In genomic region chr17:36994438-36994837, GRCh38 we compare ENCODE assay signal across 21 cellular contexts. TPM values are rescaled to one million over a fixed set of nuclear protein-coding genes. Genes with fewer than 3 reads are reported as not detected.
DNase-seq lines count a peak whose midpoint lies in the region; ATAC-seq lines count a peak whose summit lies in the region.
"Had no signal": no experiment of that assay in that cellular context is flagged by ENCODE, and none has a peak within 500 bp of the region (broad histone marks: within the 10 kb centered on the region; RNA-seq: fewer than 3 reads in every experiment).

No MANE protein-coding gene starts in this region.

- H3K27me3 ChIP-seq in SJSA1 (replicated peaks) (no peaks in the 10 kb centered on the region), trophoblast cell (ENCODE audit: insufficient read depth, low read length) (no peaks in the 10 kb centered on the region)
- H3K27me3 ChIP-seq: thyroid gland had no signal

- H3K36me3 ChIP-seq in SJSA1 (peaks cover 76% of the 10 kb centered on the region), trophoblast cell (ENCODE audit: control insufficient read depth in 1 of 2, insufficient read depth in 2 of 2, low read length in 2 of 2) (peaks cover 11 to 14% of the 10 kb centered on the region in 2 experiments)

- no peak overlapping the region for H3K9ac ChIP-seq in trophoblast cell (ENCODE audit: low read length)

- POLR2A ChIA-PET in naive thymus-derived CD8-positive, alpha-beta T cell (lab: Charles Lee) = no interaction called here

- peaks cover 33 to 90% (median 59%) of the 10 kb centered on the region in 3 donors for H3K36me3 Mint-ChIP-seq in naive thymus-derived CD8-positive, alpha-beta T cell

- no peak overlapping the region for H3K4ac ChIP-seq in trophoblast cell (ENCODE audit: low read depth, low read length)

- H3K4me3 ChIP-seq in SJSA1 (no peak overlapping the region), trophoblast cell (ENCODE audit: low read depth, low read length) (no peak overlapping the region)
- H3K4me3 ChIP-seq: thyroid gland had no signal

- no peak overlapping the region for H2BK120ac ChIP-seq in trophoblast cell (ENCODE audit: insufficient read depth, low read length, poor library complexity)

- H3K79me1 ChIP-seq in trophoblast cell (ENCODE audit: low read length) = no peaks in the 10 kb centered on the region

- H3K4me1 Mint-ChIP-seq in naive thymus-derived CD8-positive, alpha-beta T cell = peaks cover 0 to 11% (median 5%) of the 10 kb centered on the region in 4 donors

- H2BK12ac ChIP-seq in trophoblast cell (ENCODE audit: low read length) = no peak overlapping the region

- H2AFZ ChIP-seq in trophoblast cell (ENCODE audit: insufficient read depth, low read length, poor library complexity) = no peak overlapping the region

- no peak overlapping the region for H3K23ac ChIP-seq in trophoblast cell (ENCODE audit: low read length)

- H3K27ac Mint-ChIP-seq in naive thymus-derived CD8-positive, alpha-beta T cell = no peak overlapping the region
- H3K27ac Mint-ChIP-seq: activated naive CD4-positive, alpha-beta T cell treated with anti-CD3 and anti-CD28 coated beads, Interleukin-2, amount 50 U/mL, for 72 hours; brain; dendritic cell treated with granulocyte-macrophage colony-stimulating factor and Interleukin-4, amounts not matched to agents 40 ng/mL and 50 ng/mL, for 4 days; mesothelial cell of epicardium had no signal

- no peak overlapping the region for H4K91ac ChIP-seq in trophoblast cell (ENCODE audit: low read depth, low read length)

- H3K4me3 Mint-ChIP-seq in naive thymus-derived CD8-positive, alpha-beta T cell = no peak overlapping the region
- H3K4me3 Mint-ChIP-seq: brain; dendritic cell treated with granulocyte-macrophage colony-stimulating factor and Interleukin-4, amounts not matched to agents 40 ng/mL and 50 ng/mL, for 4 days; mesothelial cell of epicardium had no signal

- H3K4me1 ChIP-seq in SJSA1 (replicated peaks) = 0 out of 2 replicates have a peak, but pooled peaks cover 2% of the 10 kb centered on the region
- H3K4me1 ChIP-seq in trophoblast cell (ENCODE audit: control insufficient read depth in 1 of 2, insufficient read depth in 2 of 2, low read length in 2 of 2) = no peaks in the 10 kb centered on the region
- H3K4me1 ChIP-seq: thyroid gland had no signal

- H3K27ac ChIP-seq in SJSA1 = 0 out of 2 replicates have a peak overlapping the region, but pooled peaks have one; percentile 10
- H3K27ac ChIP-seq in trophoblast cell (ENCODE audit: low read depth, low read length) = no peak overlapping the region
- H3K27ac ChIP-seq: thyroid gland had no signal

- H3K9me3 Mint-ChIP-seq in naive thymus-derived CD8-positive, alpha-beta T cell = peaks cover 0 to 5% (median 1%) of the 10 kb centered on the region in 9 donors

- H2BK5ac ChIP-seq in trophoblast cell (ENCODE audit: low read depth, low read length, poor library complexity) = no peak overlapping the region

- H3K9me3 ChIP-seq in SJSA1 (replicated peaks) (no peaks in the 10 kb centered on the region), trophoblast cell (ENCODE audit: insufficient read depth, low read depth, low read length) (no peaks in the 10 kb centered on the region)
- H3K9me3 ChIP-seq: thyroid gland had no signal

- DNase-seq in EH (ENCODE audit: low read depth) (peak; percentile 87), SJSA1 (ENCODE audit: low read depth in 1 of 2, low spot score in 2 of 2) (peak in 1 of 2 experiments; percentile 4), fibroblast of peridontal ligament (ENCODE audit: extremely low read depth) (peak; percentile 19), trophoblast cell (peak; percentile 10 to 65), GM19238 (ENCODE audit: insufficient read length, low spot score) (no peak), NCI-H345 treated with DMSO at 0.1 percent for 48 hours (lab: John Stamatoyannopoulos, UW; ENCODE audit: unreplicated experiment) (no peak), KG1 (lab: John Stamatoyannopoulos, UW) (no peak)
- no peak for DNase-seq in naive thymus-derived CD8-positive, alpha-beta T cell
- DNase-seq: activated CD4-positive, alpha-beta T cell treated with anti-CD3 and anti-CD28 coated beads for 1 hour; activated T-cell treated with anti-CD3 and anti-CD28 coated beads, Interleukin-2, amount 50 U/mL, for 48 hours; AML-193; foreskin melanocyte; NCI-H1417; NCI-H526 treated with DMSO at 0.1 percent for 48 hours; stimulated activated naive CD4-positive, alpha-beta T cell; thyroid gland had no signal

- H3K27me3 Mint-ChIP-seq in naive thymus-derived CD8-positive, alpha-beta T cell = no peaks in the 10 kb centered on the region
- H3K27me3 Mint-ChIP-seq: brain; dendritic cell treated with granulocyte-macrophage colony-stimulating factor and Interleukin-4, amounts not matched to agents 40 ng/mL and 50 ng/mL, for 4 days had no signal

- no peaks in the 10 kb centered on the region for H3K79me2 ChIP-seq in trophoblast cell (ENCODE audit: control insufficient read depth, insufficient read depth, low read length, poor library complexity)

- WGBS in trophoblast cell (ENCODE audit: extremely low coverage, insufficient coverage, insufficient read length) = no CpG with 5 or more reads among the region's 3 CpGs

- no peak overlapping the region for H4K12ac ChIP-seq in trophoblast cell (ENCODE audit: low read depth, low read length)

- no peak overlapping the region for H4K8ac ChIP-seq in trophoblast cell (ENCODE audit: low read depth, low read length)

- no peak overlapping the region for H3K18ac ChIP-seq in trophoblast cell (ENCODE audit: low read length)

- no peak overlapping the region for H2AK5ac ChIP-seq in trophoblast cell (ENCODE audit: low read length)

- ATAC-seq in naive thymus-derived CD8-positive, alpha-beta T cell = no peak
- ATAC-seq: activated naive CD4-positive, alpha-beta T cell treated with anti-CD3 and anti-CD28 coated beads, Interleukin-2, amount 50 U/mL, for 72 hours had no signal

- H3K4me2 ChIP-seq in trophoblast cell (ENCODE audit: low read length) = no peak overlapping the region

- no peak overlapping the region for H3K14ac ChIP-seq in trophoblast cell (ENCODE audit: low read length)

RNA-seq across cellular contexts. Expression of gene AATF, which starts 45.7 kb away (rescaled TPM):
- 52.2 and 55.7 TPM in 2 replicates for total RNA-seq in SJSA1 (2014; rRNA removed; shearing (Covaris generic))
- polyA plus RNA-seq in trophoblast cell (2013) = 80.0 and 80.8 TPM in 2 replicates
- total RNA-seq in naive thymus-derived CD8-positive, alpha-beta T cell = 10 to 100 TPM; 59.7 to 65.0 TPM
- polyA plus RNA-seq in naive thymus-derived CD8-positive, alpha-beta T cell = 10 to 100 TPM; 64.2 to 89.7 (median 69.9) TPM

RNA-seq across cellular contexts. Expression of gene LHX1, which starts 57.2 kb away (rescaled TPM):
- total RNA-seq in SJSA1 (2014; rRNA removed; shearing (Covaris generic)) = not detected in 2 replicates
- polyA plus RNA-seq in trophoblast cell (2013) = 0.33 and 0.37 TPM in 2 replicates
- not detected for total RNA-seq in naive thymus-derived CD8-positive, alpha-beta T cell
- polyA plus RNA-seq in naive thymus-derived CD8-positive, alpha-beta T cell = not detected
- total RNA-seq: activated naive CD4-positive, alpha-beta T cell treated with anti-CD3 and anti-CD28 coated beads, Interleukin-2, amount 50 U/mL, for 72 hours; mesothelial cell of epicardium; posterior vena cava; thyroid gland had no signal

Comparison
In these comparisons a context has a peak if more than half of its experiments do, and no peak if none do; other contexts are left out.
1. DNase-seq: peak in EH (single experiment), fibroblast of peridontal ligament (single experiment) and trophoblast cell (2 of 2); none in naive thymus-derived CD8-positive, alpha-beta T cell (0 of 10), GM19238 (single experiment), NCI-H345 treated with DMSO at 0.1 percent for 48 hours (single experiment) and KG1 (single experiment).